ENCODE assay signal across 14 cellular contexts in genomic region chr9:131607591-131607990, GRCh38.
DNase-seq lines count a peak whose midpoint lies in the region; ATAC-seq, FAIRE-seq and TF ChIP-seq lines count a peak whose summit lies in the region.
"Had no signal": no experiment of that assay in that cellular context is flagged by ENCODE, and none has a peak within 500 bp of the region (broad histone marks: within the 10 kb centered on the region; RNA-seq: fewer than 3 reads in every experiment).

No MANE protein-coding gene starts in this region.

- no peak for TF ChIP-seq POLR2A in upper lobe of left lung (IDR thresholded peaks at IDR 0.05)
- no peak; the same call in 1 of the 2 replicates for TF ChIP-seq POLR2A in GM12892 (IDR thresholded peaks at IDR 0.05; ENCODE audit: low read depth, low read length)

- no peak for TF ChIP-seq CTCF in nephron (IDR thresholded peaks at IDR 0.05; ENCODE audit: unreplicated experiment in 3 of 3)
- no peak for TF ChIP-seq CTCF in upper lobe of left lung (IDR thresholded peaks at IDR 0.05)

- H3K36me3 Mint-ChIP-seq in activated naive CD4-positive, alpha-beta T cell treated with anti-CD3 and anti-CD28 coated beads, Interleukin-2, amount 50 U/mL, for 24 hours = peaks cover 6% of the 10 kb centered on the region
- peaks cover 62% of the 10 kb centered on the region for H3K36me3 Mint-ChIP-seq in effector memory CD8-positive, alpha-beta T cell (ENCODE audit: insufficient read depth)
- H3K36me3 Mint-ChIP-seq in nephron (ENCODE audit: low read depth) = peaks cover 12% of the 10 kb centered on the region
- H3K36me3 Mint-ChIP-seq in T-cell = peaks cover 54% of the 10 kb centered on the region

- DNase-seq in activated naive CD4-positive, alpha-beta T cell treated with Interleukin-2 at 50 U/mL for 16 hours = no peak
- no peak for DNase-seq in effector memory CD8-positive, alpha-beta T cell
- DNase-seq in upper lobe of left lung = no peak
- DNase-seq in GM12892 (ENCODE audit: insufficient read length) = no peak
- no peak for DNase-seq in T-cell
- no peak for DNase-seq in NK-92 treated with Interleukin-12 subunit alpha and Interleukin-12 subunit beta, amount 100 ng/mL, for 24 hours (lab: John Stamatoyannopoulos, UW)
- DNase-seq: activated CD8-positive, alpha-beta memory T cell treated with anti-CD3 and anti-CD28 coated beads for 24 hours; activated naive CD8-positive, alpha-beta T cell treated with anti-CD3 and anti-CD28 coated beads, Interleukin-2, amount 10 ng/mL, durations not matched to agents 7 days and 5 days; MG63 had no signal

- H3K27ac ChIP-seq in upper lobe of left lung = peak overlapping the region in 3 of 4 donors; percentile 70 to 78 (median 72)
- H3K27ac ChIP-seq: suprapubic skin had no signal

- no peaks in the 10 kb centered on the region for H3K27me3 ChIP-seq in upper lobe of left lung
- H3K27me3 ChIP-seq: MG63, suprapubic skin had no signal

- peaks cover 21 to 27% (median 24%) of the 10 kb centered on the region in 4 donors for H3K4me1 ChIP-seq in upper lobe of left lung

- H3K4me3 ChIP-seq in upper lobe of left lung = no peak overlapping the region
- H3K4me3 ChIP-seq: MG63, suprapubic skin had no signal

- H3K27me3 Mint-ChIP-seq in activated naive CD4-positive, alpha-beta T cell treated with anti-CD3 and anti-CD28 coated beads, Interleukin-2, amount 50 U/mL, for 24 hours = no peaks in the 10 kb centered on the region
- H3K27me3 Mint-ChIP-seq in effector memory CD8-positive, alpha-beta T cell = no peaks in the 10 kb centered on the region
- H3K27me3 Mint-ChIP-seq in nephron (ENCODE audit: low read depth) (peaks cover 6% of the 10 kb centered on the region), T-cell (no peaks in the 10 kb centered on the region)
- H3K27me3 Mint-ChIP-seq: activated naive CD8-positive, alpha-beta T cell treated with anti-CD3 and anti-CD28 coated beads, Interleukin-2, amount 10 ng/mL, durations not matched to agents 7 days and 5 days had no signal

- H3K36me3 ChIP-seq in upper lobe of left lung = peaks cover 10 to 75% (median 44%) of the 10 kb centered on the region in 4 donors

- no peak for FAIRE-seq in GM12892 (lab: Jason Lieb, UNC)
- FAIRE-seq: frontal cortex had no signal

- H3K9me3 ChIP-seq in upper lobe of left lung = no peaks in the 10 kb centered on the region
- H3K9me3 ChIP-seq: MG63, suprapubic skin had no signal

- no peak for ATAC-seq in effector memory CD8-positive, alpha-beta T cell (replicated peaks)
- ATAC-seq in upper lobe of left lung (ENCODE audit: low FRiP score in 2 of 2) = no peak
- no peak for ATAC-seq in T-cell (replicated peaks in 1 of 4)
- ATAC-seq: left lobe of liver had no signal

- H3K27ac Mint-ChIP-seq in activated naive CD4-positive, alpha-beta T cell treated with anti-CD3 and anti-CD28 coated beads, Interleukin-2, amount 50 U/mL, for 24 hours = peak overlapping the region; percentile 13
- peak overlapping the region; percentile 60 to 78 for H3K27ac Mint-ChIP-seq in effector memory CD8-positive, alpha-beta T cell
- H3K27ac Mint-ChIP-seq in nephron (peak overlapping the region; percentile 92 to 96 (median 93)), T-cell (no peak overlapping the region)

- POLR2A ChIA-PET in T-cell (lab: Charles Lee) = interaction anchor here in 1 of 2 donors (0.5 kb wide), 1 partner anchor 90 kb away, joined by 3 read pairs; no protein-coding TSS in a partner anchor

- TF ChIP-seq EP300 in upper lobe of left lung (IDR thresholded peaks at IDR 0.05) = no peak

- 86 to 88% methylated on average over 6 to 8 of the region's 8 CpGs for WGBS in upper lobe of left lung, 2 donors

- H3K4me3 Mint-ChIP-seq in activated naive CD4-positive, alpha-beta T cell treated with anti-CD3 and anti-CD28 coated beads, Interleukin-2, amount 50 U/mL, for 24 hours = no peak overlapping the region
- H3K4me3 Mint-ChIP-seq in effector memory CD8-positive, alpha-beta T cell = no peak overlapping the region
- H3K4me3 Mint-ChIP-seq in nephron = no peak overlapping the region
- H3K4me3 Mint-ChIP-seq in T-cell = no peak overlapping the region
- H3K4me3 Mint-ChIP-seq: activated naive CD8-positive, alpha-beta T cell treated with anti-CD3 and anti-CD28 coated beads, Interleukin-2, amount 10 ng/mL, durations not matched to agents 7 days and 5 days had no signal

- H3K4me1 Mint-ChIP-seq in activated naive CD4-positive, alpha-beta T cell treated with anti-CD3 and anti-CD28 coated beads, Interleukin-2, amount 50 U/mL, for 24 hours = peaks cover 6% of the 10 kb centered on the region
- H3K4me1 Mint-ChIP-seq in effector memory CD8-positive, alpha-beta T cell (ENCODE audit: low read depth in 2 of 2) = peaks cover 14 to 23% of the 10 kb centered on the region in 2 donors
- peaks cover 64% of the 10 kb centered on the region for H3K4me1 Mint-ChIP-seq in nephron
- H3K4me1 Mint-ChIP-seq in T-cell = peaks cover 0 to 3% (median 0%) of the 10 kb centered on the region in 3 donors
- H3K4me1 Mint-ChIP-seq: activated naive CD8-positive, alpha-beta T cell treated with anti-CD3 and anti-CD28 coated beads, Interleukin-2, amount 10 ng/mL, durations not matched to agents 7 days and 5 days had no signal

- CTCF ChIA-PET in T-cell (lab: Charles Lee) = no interaction called here

- H3K9me3 Mint-ChIP-seq in activated naive CD4-positive, alpha-beta T cell treated with anti-CD3 and anti-CD28 coated beads, Interleukin-2, amount 50 U/mL, for 24 hours = no peaks in the 10 kb centered on the region
- no peaks in the 10 kb centered on the region for H3K9me3 Mint-ChIP-seq in effector memory CD8-positive, alpha-beta T cell
- H3K9me3 Mint-ChIP-seq in nephron = no peaks in the 10 kb centered on the region
- no peaks in the 10 kb centered on the region for H3K9me3 Mint-ChIP-seq in T-cell
- H3K9me3 Mint-ChIP-seq: activated naive CD8-positive, alpha-beta T cell treated with anti-CD3 and anti-CD28 coated beads, Interleukin-2, amount 10 ng/mL, durations not matched to agents 7 days and 5 days had no signal

Comparison
In these comparisons a context has a peak if more than half of its experiments do, and no peak if none do; other contexts are left out.
1. H3K27ac Mint-ChIP-seq: peak in activated naive CD4-positive, alpha-beta T cell treated with anti-CD3 and anti-CD28 coated beads, Interleukin-2, amount 50 U/mL, for 24 hours (single experiment), effector memory CD8-positive, alpha-beta T cell (2 of 2) and nephron (3 of 3); none in T-cell (0 of 2).